ENCODE assay signal across 9 cellular contexts in the genomic region with DNA sequence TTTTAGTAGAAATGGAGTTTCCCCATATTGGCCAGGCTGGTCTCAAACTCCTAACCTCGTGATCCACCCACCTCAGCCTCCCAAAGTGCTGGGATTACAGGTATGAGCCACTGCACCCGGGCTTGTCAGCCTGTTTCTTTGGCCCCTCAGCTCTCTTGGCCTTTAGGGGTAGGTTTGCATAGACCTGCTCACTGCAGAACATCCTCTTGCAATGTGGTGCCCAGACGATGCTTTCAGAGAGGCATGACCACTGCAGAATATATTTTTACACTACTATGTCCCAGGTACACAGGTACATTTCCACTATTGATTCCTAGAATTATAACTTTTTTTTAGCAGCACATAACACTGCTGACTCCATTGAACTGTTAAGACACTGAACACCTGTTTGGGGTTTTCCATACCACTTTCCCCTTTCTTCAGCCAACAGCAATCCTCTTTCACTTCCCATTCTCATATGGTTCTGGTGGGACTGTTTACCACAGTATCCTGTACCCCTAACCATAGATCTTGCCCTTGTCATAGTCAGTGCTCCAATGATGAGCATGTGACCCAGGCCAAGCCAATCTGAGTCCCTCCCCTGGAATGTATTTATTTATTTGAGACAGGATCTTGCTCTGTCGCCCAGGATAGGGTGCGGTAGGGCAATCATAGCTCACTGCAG. TPM values are rescaled to one million over a fixed set of nuclear protein-coding genes. Genes with fewer than 3 reads are reported as not detected.
DNase-seq lines count a peak whose midpoint lies in the region; ATAC-seq and TF ChIP-seq lines count a peak whose summit lies in the region.
"Had no signal": no experiment of that assay in that cellular context is flagged by ENCODE, and none has a peak within 500 bp of the region (broad histone marks: within the 10 kb centered on the region; RNA-seq: fewer than 3 reads in every experiment).

No MANE protein-coding gene starts in this region.

- ATAC-seq in GM18873 (IDR thresholded peaks at IDR 0.05; ENCODE audit: low FRiP score, unreplicated experiment): peak; percentile 73
- ATAC-seq in HG02588 (IDR thresholded peaks at IDR 0.05; ENCODE audit: unreplicated experiment): peak; percentile 72
- peak; percentile 57 for ATAC-seq in HG03520 (IDR thresholded peaks at IDR 0.05; ENCODE audit: unreplicated experiment)
- ATAC-seq in naive thymus-derived CD4-positive, alpha-beta T cell: peak; percentile 61

- no peaks in the 10 kb centered on the region for H3K27me3 Mint-ChIP-seq in naive thymus-derived CD4-positive, alpha-beta T cell

- H3K27ac ChIP-seq in naive thymus-derived CD4-positive, alpha-beta T cell (ENCODE audit: low read depth, low read length): no peak overlapping the region
- no peak overlapping the region for H3K27ac ChIP-seq in brain microvascular endothelial cell
- H3K27ac ChIP-seq in vagina: no peak overlapping the region

- peaks cover 7 to 38% (median 10%) of the 10 kb centered on the region in 5 donors for H3K36me3 Mint-ChIP-seq in naive thymus-derived CD4-positive, alpha-beta T cell

- peak overlapping the region in 2 of 9 donors; percentile 63 to 67 for H3K27ac Mint-ChIP-seq in naive thymus-derived CD4-positive, alpha-beta T cell

- POLR2A ChIA-PET in naive thymus-derived CD4-positive, alpha-beta T cell (lab: Charles Lee): no interaction called here

- peaks cover 0 to 16% (median 0%) of the 10 kb centered on the region in 7 donors for H3K4me1 Mint-ChIP-seq in naive thymus-derived CD4-positive, alpha-beta T cell

- TF ChIP-seq POLR2A in vagina (IDR thresholded peaks at IDR 0.05): no peak

- no peaks in the 10 kb centered on the region for H3K4me1 ChIP-seq in naive thymus-derived CD4-positive, alpha-beta T cell (ENCODE audit: control insufficient read depth in 2 of 2, insufficient read depth in 2 of 2, low read length in 2 of 2)
- H3K4me1 ChIP-seq in vagina: no peaks in the 10 kb centered on the region

- no peak overlapping the region for H3K4me3 ChIP-seq in naive thymus-derived CD4-positive, alpha-beta T cell (ENCODE audit: low read length)
- H3K4me3 ChIP-seq in brain microvascular endothelial cell (ENCODE audit: low read depth, low read length): no peak overlapping the region
- no peak overlapping the region for H3K4me3 ChIP-seq in vagina

- in situ Hi-C loops in brain microvascular endothelial cell (cut with HindIII; ENCODE audit: low pct_ligation_motif_present, low sequenced_read_pairs): no loop called here

- CTCF ChIA-PET in naive thymus-derived CD4-positive, alpha-beta T cell (lab: Charles Lee): no interaction called here

- no peak overlapping the region for H3K4me3 Mint-ChIP-seq in naive thymus-derived CD4-positive, alpha-beta T cell

- H3K9me3 Mint-ChIP-seq in naive thymus-derived CD4-positive, alpha-beta T cell: no peaks in the 10 kb centered on the region

- TF ChIP-seq CTCF in brain microvascular endothelial cell (IDR thresholded peaks at IDR 0.05; ENCODE audit: low read depth, low read length, missing control alignments) (no peak), vagina (IDR thresholded peaks at IDR 0.05) (no peak)

- DNase-seq in naive thymus-derived CD4-positive, alpha-beta T cell: no peak
- DNase-seq in NCI-H2227 treated with DMSO at 0.1 percent for 48 hours (lab: John Stamatoyannopoulos, UW) (no peak), brain microvascular endothelial cell (no peak), vagina (ENCODE audit: extremely low spot score in 2 of 2) (no peak)
- DNase-seq: GDM1, trophoblast cell had no signal

- no peaks in the 10 kb centered on the region for H3K9me3 ChIP-seq in naive thymus-derived CD4-positive, alpha-beta T cell (ENCODE audit: control insufficient read depth in 2 of 3, low read length in 3 of 3)
- H3K9me3 ChIP-seq in vagina: no peaks in the 10 kb centered on the region

- H3K27me3 ChIP-seq in naive thymus-derived CD4-positive, alpha-beta T cell (ENCODE audit: control insufficient read depth in 2 of 2, insufficient read depth in 2 of 2, low read length in 2 of 2): no peaks in the 10 kb centered on the region
- no peaks in the 10 kb centered on the region for H3K27me3 ChIP-seq in brain microvascular endothelial cell (replicated peaks)
- H3K27me3 ChIP-seq in vagina: no peaks in the 10 kb centered on the region

- intact Hi-C loops in naive thymus-derived CD4-positive, alpha-beta T cell (cut with micrococcal nuclease): no loop called here
- intact Hi-C loops in vagina (cut with DNase I): no loop called here

- peaks cover 0 to 14% (median 0%) of the 10 kb centered on the region in 3 experiments for H3K36me3 ChIP-seq in naive thymus-derived CD4-positive, alpha-beta T cell (ENCODE audit: control insufficient read depth in 2 of 3, insufficient read depth in 3 of 3, low read length in 3 of 3)
- H3K36me3 ChIP-seq in brain microvascular endothelial cell (replicated peaks) (peaks cover 5% of the 10 kb centered on the region), vagina (no peaks in the 10 kb centered on the region)

RNA-seq across cellular contexts. Expression of a gene that starts 21.1 kb away (rescaled TPM):
- 10 to 100 TPM; 22.4 to 37.3 (median 33.3) TPM for total RNA-seq in naive thymus-derived CD4-positive, alpha-beta T cell
- 10 to 100 TPM; 37.5 to 44.8 TPM for polyA plus RNA-seq in naive thymus-derived CD4-positive, alpha-beta T cell
- 20.6 TPM for total RNA-seq in vagina

RNA-seq across cellular contexts. Expression of a gene that starts 25.3 kb away (rescaled TPM):
- 10 to 100 TPM; 10.6 to 19.0 (median 15.5) TPM for total RNA-seq in naive thymus-derived CD4-positive, alpha-beta T cell
- 10 to 100 TPM; 19.3 to 25.9 TPM for polyA plus RNA-seq in naive thymus-derived CD4-positive, alpha-beta T cell
- total RNA-seq in vagina: 12.8 TPM

RNA-seq across cellular contexts. Expression of a gene that starts 50.3 kb away (rescaled TPM):
- 10 to 100 TPM in 1 of 5 experiments, 1 to 10 TPM in 2, under 1 TPM in 2; 0.16 to 41.5 (median 1.7) TPM for total RNA-seq in naive thymus-derived CD4-positive, alpha-beta T cell
- polyA plus RNA-seq in naive thymus-derived CD4-positive, alpha-beta T cell: under 1 TPM; 0.08 to 0.99 TPM
- 3.4 TPM for total RNA-seq in vagina
